8 cellular contexts compared by ENCODE assay signal in the genomic region with DNA sequence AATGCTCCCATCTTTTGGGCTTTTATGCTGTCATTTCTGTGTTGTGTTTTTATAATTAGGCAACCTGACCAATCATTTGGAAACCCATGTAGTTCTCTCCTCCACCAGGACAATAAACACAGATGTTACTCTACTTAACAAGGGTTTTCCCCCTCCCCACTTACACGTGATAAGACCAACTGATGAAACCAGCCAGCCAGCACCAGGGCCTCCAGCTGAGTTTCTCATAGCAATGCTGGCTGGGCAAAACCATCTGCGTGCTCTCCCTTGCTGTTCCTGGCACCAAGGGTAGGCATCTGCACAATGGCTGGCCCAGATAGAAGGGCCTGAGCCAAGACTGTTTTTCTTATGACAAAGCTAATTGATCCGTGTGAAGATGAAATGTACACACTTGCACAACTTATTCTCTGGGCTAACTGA.
DNase-seq lines count a peak whose midpoint lies in the region; ATAC-seq and TF ChIP-seq lines count a peak whose summit lies in the region.

No MANE protein-coding gene starts in this region.

- no peak overlapping the region for H3K27ac ChIP-seq in foreskin keratinocyte

- no peaks in the 10 kb centered on the region for H3K9me3 Mint-ChIP-seq in WTC11

- CTCF ChIA-PET in WTC11 (lab: Charles Lee): interaction anchor here (0.6 to 1.3 kb wide), 9 partner anchors 11 to 169 kb away, joined by 3 to 5 read pairs (median 3); no protein-coding TSS in a partner anchor

- POLR2A ChIA-PET in WTC11 (lab: Charles Lee): no interaction called here

- H3K27me3 ChIP-seq in foreskin keratinocyte: no peaks in the 10 kb centered on the region

- H3K27me3 Mint-ChIP-seq in WTC11 (ENCODE audit: low read depth): no peaks in the 10 kb centered on the region

- DNase-seq in GM03348 (ENCODE audit: low spot score) (peak; percentile 7), GM19240 (ENCODE audit: insufficient read length, low spot score) (peak; percentile 38), RPMI8226 (peak; percentile 44), inferior parietal cortex (ENCODE audit: extremely low spot score) (peak; percentile 73), WTC11 (ENCODE audit: low spot score) (no peak), foreskin keratinocyte (no peak)
- DNase-seq in stimulated activated naive CD4-positive, alpha-beta T cell (lab: John Stamatoyannopoulos, UW): no peak

- H3K4me1 Mint-ChIP-seq in WTC11: peaks cover 21% of the 10 kb centered on the region

- H3K36me3 Mint-ChIP-seq in WTC11: no peaks in the 10 kb centered on the region

- H3K4me1 ChIP-seq in foreskin keratinocyte: no peaks in the 10 kb centered on the region

- no peak overlapping the region for H3K4me3 Mint-ChIP-seq in WTC11

- ATAC-seq in HG03108 (IDR thresholded peaks at IDR 0.05; ENCODE audit: unreplicated experiment) (peak; percentile 87), WTC11 (no peak), foreskin keratinocyte (no peak)

- TF ChIP-seq CTCF in WTC11 (IDR thresholded peaks at IDR 0.05): no peak
- TF ChIP-seq CTCF in foreskin keratinocyte (conservative IDR thresholded peaks at IDR 0.05): no peak

- H3K27ac Mint-ChIP-seq in WTC11: no peak overlapping the region

TF ChIP-seq in WTC11, 78 proteins besides CTCF, POLR2A, EP300 and RAD21:
- no peak for TF ChIP-seq JAZF1 (CRISPR knock-in tag; IDR thresholded peaks at IDR 0.05)
- TF ChIP-seq, protein P1, sequence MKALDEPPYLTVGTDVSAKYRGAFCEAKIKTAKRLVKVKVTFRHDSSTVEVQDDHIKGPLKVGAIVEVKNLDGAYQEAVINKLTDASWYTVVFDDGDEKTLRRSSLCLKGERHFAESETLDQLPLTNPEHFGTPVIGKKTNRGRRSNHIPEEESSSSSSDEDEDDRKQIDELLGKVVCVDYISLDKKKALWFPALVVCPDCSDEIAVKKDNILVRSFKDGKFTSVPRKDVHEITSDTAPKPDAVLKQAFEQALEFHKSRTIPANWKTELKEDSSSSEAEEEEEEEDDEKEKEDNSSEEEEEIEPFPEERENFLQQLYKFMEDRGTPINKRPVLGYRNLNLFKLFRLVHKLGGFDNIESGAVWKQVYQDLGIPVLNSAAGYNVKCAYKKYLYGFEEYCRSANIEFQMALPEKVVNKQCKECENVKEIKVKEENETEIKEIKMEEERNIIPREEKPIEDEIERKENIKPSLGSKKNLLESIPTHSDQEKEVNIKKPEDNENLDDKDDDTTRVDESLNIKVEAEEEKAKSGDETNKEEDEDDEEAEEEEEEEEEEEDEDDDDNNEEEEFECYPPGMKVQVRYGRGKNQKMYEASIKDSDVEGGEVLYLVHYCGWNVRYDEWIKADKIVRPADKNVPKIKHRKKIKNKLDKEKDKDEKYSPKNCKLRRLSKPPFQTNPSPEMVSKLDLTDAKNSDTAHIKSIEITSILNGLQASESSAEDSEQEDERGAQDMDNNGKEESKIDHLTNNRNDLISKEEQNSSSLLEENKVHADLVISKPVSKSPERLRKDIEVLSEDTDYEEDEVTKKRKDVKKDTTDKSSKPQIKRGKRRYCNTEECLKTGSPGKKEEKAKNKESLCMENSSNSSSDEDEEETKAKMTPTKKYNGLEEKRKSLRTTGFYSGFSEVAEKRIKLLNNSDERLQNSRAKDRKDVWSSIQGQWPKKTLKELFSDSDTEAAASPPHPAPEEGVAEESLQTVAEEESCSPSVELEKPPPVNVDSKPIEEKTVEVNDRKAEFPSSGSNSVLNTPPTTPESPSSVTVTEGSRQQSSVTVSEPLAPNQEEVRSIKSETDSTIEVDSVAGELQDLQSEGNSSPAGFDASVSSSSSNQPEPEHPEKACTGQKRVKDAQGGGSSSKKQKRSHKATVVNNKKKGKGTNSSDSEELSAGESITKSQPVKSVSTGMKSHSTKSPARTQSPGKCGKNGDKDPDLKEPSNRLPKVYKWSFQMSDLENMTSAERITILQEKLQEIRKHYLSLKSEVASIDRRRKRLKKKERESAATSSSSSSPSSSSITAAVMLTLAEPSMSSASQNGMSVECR (CRISPR knock-in tag; IDR thresholded peaks at IDR 0.05; ENCODE audit: borderline replicate concordance): no peak
- TF ChIP-seq, protein P2, sequence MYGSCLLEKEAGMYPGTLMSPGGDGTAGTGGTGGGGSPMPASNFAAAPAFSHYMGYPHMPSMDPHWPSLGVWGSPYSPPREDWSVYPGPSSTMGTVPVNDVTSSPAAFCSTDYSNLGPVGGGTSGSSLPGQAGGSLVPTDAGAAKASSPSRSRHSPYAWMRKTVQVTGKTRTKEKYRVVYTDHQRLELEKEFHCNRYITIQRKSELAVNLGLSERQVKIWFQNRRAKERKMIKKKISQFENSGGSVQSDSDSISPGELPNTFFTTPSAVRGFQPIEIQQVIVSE (CRISPR knock-in tag; IDR thresholded peaks at IDR 0.05; ENCODE audit: borderline replicate concordance): no peak
- no peak for TF ChIP-seq GTF2I (CRISPR knock-in tag; conservative IDR thresholded peaks at IDR 0.05)
- TF ChIP-seq ZNF219 (CRISPR knock-in tag; IDR thresholded peaks at IDR 0.05; ENCODE audit: borderline replicate concordance): no peak
- no peak for TF ChIP-seq TCF7 (CRISPR knock-in tag; IDR thresholded peaks at IDR 0.05; ENCODE audit: low read depth)
- TF ChIP-seq, protein P3, sequence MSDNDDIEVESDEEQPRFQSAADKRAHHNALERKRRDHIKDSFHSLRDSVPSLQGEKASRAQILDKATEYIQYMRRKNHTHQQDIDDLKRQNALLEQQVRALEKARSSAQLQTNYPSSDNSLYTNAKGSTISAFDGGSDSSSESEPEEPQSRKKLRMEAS (CRISPR knock-in tag; IDR thresholded peaks at IDR 0.05): no peak
- TF ChIP-seq ZBTB21 (CRISPR knock-in tag; IDR thresholded peaks at IDR 0.05; ENCODE audit: borderline replicate concordance): no peak
- TF ChIP-seq SMAD4 (CRISPR knock-in tag; IDR thresholded peaks at IDR 0.05): no peak
- no peak for TF ChIP-seq TP53 (CRISPR knock-in tag; IDR thresholded peaks at IDR 0.05)
- TF ChIP-seq, protein P4, sequence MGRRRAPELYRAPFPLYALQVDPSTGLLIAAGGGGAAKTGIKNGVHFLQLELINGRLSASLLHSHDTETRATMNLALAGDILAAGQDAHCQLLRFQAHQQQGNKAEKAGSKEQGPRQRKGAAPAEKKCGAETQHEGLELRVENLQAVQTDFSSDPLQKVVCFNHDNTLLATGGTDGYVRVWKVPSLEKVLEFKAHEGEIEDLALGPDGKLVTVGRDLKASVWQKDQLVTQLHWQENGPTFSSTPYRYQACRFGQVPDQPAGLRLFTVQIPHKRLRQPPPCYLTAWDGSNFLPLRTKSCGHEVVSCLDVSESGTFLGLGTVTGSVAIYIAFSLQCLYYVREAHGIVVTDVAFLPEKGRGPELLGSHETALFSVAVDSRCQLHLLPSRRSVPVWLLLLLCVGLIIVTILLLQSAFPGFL (CRISPR knock-in tag; IDR thresholded peaks at IDR 0.05; ENCODE audit: borderline replicate concordance): no peak
- no peak for TF ChIP-seq SP1 (CRISPR knock-in tag; conservative IDR thresholded peaks at IDR 0.05)
- TF ChIP-seq, protein P5, sequence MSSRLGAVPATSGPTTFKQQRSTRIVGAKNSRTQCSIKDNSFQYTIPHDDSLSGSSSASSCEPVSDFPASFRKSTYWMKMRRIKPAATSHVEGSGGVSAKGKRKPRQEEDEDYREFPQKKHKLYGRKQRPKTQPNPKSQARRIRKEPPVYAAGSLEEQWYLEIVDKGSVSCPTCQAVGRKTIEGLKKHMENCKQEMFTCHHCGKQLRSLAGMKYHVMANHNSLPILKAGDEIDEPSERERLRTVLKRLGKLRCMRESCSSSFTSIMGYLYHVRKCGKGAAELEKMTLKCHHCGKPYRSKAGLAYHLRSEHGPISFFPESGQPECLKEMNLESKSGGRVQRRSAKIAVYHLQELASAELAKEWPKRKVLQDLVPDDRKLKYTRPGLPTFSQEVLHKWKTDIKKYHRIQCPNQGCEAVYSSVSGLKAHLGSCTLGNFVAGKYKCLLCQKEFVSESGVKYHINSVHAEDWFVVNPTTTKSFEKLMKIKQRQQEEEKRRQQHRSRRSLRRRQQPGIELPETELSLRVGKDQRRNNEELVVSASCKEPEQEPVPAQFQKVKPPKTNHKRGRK (CRISPR knock-in tag; IDR thresholded peaks at IDR 0.05; ENCODE audit: borderline replicate concordance): no peak
- no peak for TF ChIP-seq ATF1 (CRISPR knock-in tag; IDR thresholded peaks at IDR 0.05)
- TF ChIP-seq ESRRA (CRISPR knock-in tag; IDR thresholded peaks at IDR 0.05; ENCODE audit: borderline replicate concordance): no peak
- no peak for TF ChIP-seq CREM (CRISPR knock-in tag; IDR thresholded peaks at IDR 0.05)
- TF ChIP-seq, protein P6, sequence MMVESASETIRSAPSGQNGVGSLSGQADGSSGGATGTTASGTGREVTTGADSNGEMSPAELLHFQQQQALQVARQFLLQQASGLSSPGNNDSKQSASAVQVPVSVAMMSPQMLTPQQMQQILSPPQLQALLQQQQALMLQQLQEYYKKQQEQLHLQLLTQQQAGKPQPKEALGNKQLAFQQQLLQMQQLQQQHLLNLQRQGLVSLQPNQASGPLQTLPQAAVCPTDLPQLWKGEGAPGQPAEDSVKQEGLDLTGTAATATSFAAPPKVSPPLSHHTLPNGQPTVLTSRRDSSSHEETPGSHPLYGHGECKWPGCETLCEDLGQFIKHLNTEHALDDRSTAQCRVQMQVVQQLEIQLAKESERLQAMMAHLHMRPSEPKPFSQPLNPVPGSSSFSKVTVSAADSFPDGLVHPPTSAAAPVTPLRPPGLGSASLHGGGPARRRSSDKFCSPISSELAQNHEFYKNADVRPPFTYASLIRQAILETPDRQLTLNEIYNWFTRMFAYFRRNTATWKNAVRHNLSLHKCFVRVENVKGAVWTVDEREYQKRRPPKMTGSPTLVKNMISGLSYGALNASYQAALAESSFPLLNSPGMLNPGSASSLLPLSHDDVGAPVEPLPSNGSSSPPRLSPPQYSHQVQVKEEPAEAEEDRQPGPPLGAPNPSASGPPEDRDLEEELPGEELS (CRISPR knock-in tag; IDR thresholded peaks at IDR 0.05): no peak

Comparison
In these comparisons a context has a peak if more than half of its experiments do, and no peak if none do; other contexts are left out.
1. DNase-seq: peak in GM03348 (single experiment), GM19240 (single experiment), RPMI8226 (single experiment) and inferior parietal cortex (single experiment); none in WTC11 (single experiment), stimulated activated naive CD4-positive, alpha-beta T cell (0 of 6) and foreskin keratinocyte (0 of 2).